Comparison of ENCODE assay signal across 11 cellular contexts in the genomic region with DNA sequence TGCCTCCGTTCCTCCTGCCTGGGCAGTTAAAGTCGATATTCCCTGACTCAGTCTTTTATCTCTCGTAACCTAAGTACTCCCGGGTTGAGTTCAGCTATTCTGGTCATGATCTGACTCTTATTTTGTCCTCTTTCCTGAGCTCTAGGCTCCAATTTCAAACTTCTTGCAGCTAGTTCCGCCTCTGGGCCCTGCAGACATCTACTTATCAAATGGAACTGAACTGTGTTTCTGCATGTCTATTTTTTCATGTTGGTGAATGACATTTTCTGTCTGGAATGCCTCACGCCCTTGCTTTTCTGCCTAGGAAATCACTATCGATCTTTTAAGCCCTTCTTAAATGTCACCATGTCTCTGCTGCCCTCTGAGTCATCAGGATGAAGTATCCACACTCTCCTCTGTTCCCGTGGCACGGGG.
DNase-seq lines count a peak whose midpoint lies in the region; ATAC-seq and TF ChIP-seq lines count a peak whose summit lies in the region.
"Had no signal": no experiment of that assay in that cellular context is flagged by ENCODE, and none has a peak within 500 bp of the region (broad histone marks: within the 10 kb centered on the region; RNA-seq: fewer than 3 reads in every experiment).

No MANE protein-coding gene starts in this region.

- POLR2A ChIA-PET in RWPE1 (lab: Yijun Ruan, JAX; ENCODE audit: low non-redundant PET), result no interaction called here

- peaks cover 84% of the 10 kb centered on the region for H3K4me1 ChIP-seq in BLaER1
- no peaks in the 10 kb centered on the region for H3K4me1 ChIP-seq in Karpas-422 (ENCODE audit: low read length)

- H3K4me3 ChIP-seq in BLaER1 (no peak overlapping the region), fibroblast of mammary gland (ENCODE audit: control insufficient read depth, low read depth, low read length) (no peak overlapping the region), Karpas-422 (ENCODE audit: low read length) (no peak overlapping the region)

- H3K27me3 Mint-ChIP-seq in neural crest cell (ENCODE audit: low read depth), result no peaks in the 10 kb centered on the region
- H3K27me3 Mint-ChIP-seq: activated CD4-positive, alpha-beta T cell treated with anti-CD3 and anti-CD28 coated beads for 36 hours had no signal

- ATAC-seq in HG02588 (IDR thresholded peaks at IDR 0.05; ENCODE audit: unreplicated experiment), result no peak
- ATAC-seq: activated CD4-positive, alpha-beta T cell treated with anti-CD3 and anti-CD28 coated beads for 36 hours had no signal

- no peak overlapping the region for H2AFZ ChIP-seq in Karpas-422 (ENCODE audit: low read length)

- TF ChIP-seq CTCF in RWPE1 (conservative IDR thresholded peaks at IDR 0.05; ENCODE audit: low read depth), result no peak
- no peak for TF ChIP-seq CTCF in fibroblast of mammary gland (conservative IDR thresholded peaks at IDR 0.05; ENCODE audit: control insufficient read depth, insufficient read depth, low read depth, low read length)
- no peak for TF ChIP-seq CTCF in neural crest cell (conservative IDR thresholded peaks at IDR 0.05)

- H3K9ac ChIP-seq in BLaER1 (no peak overlapping the region; the same call in 1 of the 2 replicates), Karpas-422 (ENCODE audit: low read length) (no peak overlapping the region)

- H3K79me2 ChIP-seq in Karpas-422 (ENCODE audit: low read length), result no peaks in the 10 kb centered on the region

- H3K27ac Mint-ChIP-seq in neural crest cell (ENCODE audit: unreplicated experiment), result peak overlapping the region; percentile 9
- H3K27ac Mint-ChIP-seq: activated CD4-positive, alpha-beta T cell treated with anti-CD3 and anti-CD28 coated beads for 36 hours had no signal

- H4K20me1 ChIP-seq in BLaER1, result no peaks in the 10 kb centered on the region
- H4K20me1 ChIP-seq in Karpas-422 (ENCODE audit: insufficient read depth, low read depth, low read length), result no peaks in the 10 kb centered on the region

- DNase-seq in RWPE1 (ENCODE audit: low spot score) (peak; percentile 45), fibroblast of mammary gland (ENCODE audit: low read depth) (peak; percentile 47), neural crest cell (ENCODE audit: low read depth, low spot score) (no peak), Karpas-422 (no peak), NCI-H187 treated with DMSO at 0.1 percent for 48 hours (lab: John Stamatoyannopoulos, UW) (no peak), DMS79 treated with DMSO at 0.1 percent for 48 hours (lab: John Stamatoyannopoulos, UW) (no peak)
- DNase-seq: activated CD4-positive, alpha-beta T cell treated with anti-CD3 and anti-CD28 coated beads for 36 hours; activated gamma-delta T cell treated with Interleukin-2 at 50 U/mL for 16 hours; cortex of kidney had no signal

- no peak overlapping the region for H3K4me3 Mint-ChIP-seq in neural crest cell
- H3K4me3 Mint-ChIP-seq: activated CD4-positive, alpha-beta T cell treated with anti-CD3 and anti-CD28 coated beads for 36 hours had no signal

- no peaks in the 10 kb centered on the region for H3K9me3 Mint-ChIP-seq in neural crest cell

- peak overlapping the region; percentile 87 for H3K4me2 ChIP-seq in BLaER1
- no peak overlapping the region for H3K4me2 ChIP-seq in Karpas-422 (ENCODE audit: low read depth, low read length, poor library complexity, severe bottlenecking)

- H3K9me2 ChIP-seq in Karpas-422 (replicated peaks; ENCODE audit: insufficient read depth, low read length), result no peaks in the 10 kb centered on the region

- no peaks in the 10 kb centered on the region for H3K36me3 ChIP-seq in BLaER1
- H3K36me3 ChIP-seq in Karpas-422 (ENCODE audit: insufficient read depth, low read length), result no peaks in the 10 kb centered on the region

- H3K9me3 ChIP-seq in BLaER1, result no peaks in the 10 kb centered on the region
- no peaks in the 10 kb centered on the region for H3K9me3 ChIP-seq in Karpas-422 (ENCODE audit: low read length)

- peaks cover 4% of the 10 kb centered on the region for H3K4me1 Mint-ChIP-seq in neural crest cell
- H3K4me1 Mint-ChIP-seq: activated CD4-positive, alpha-beta T cell treated with anti-CD3 and anti-CD28 coated beads for 36 hours had no signal

- H3K27ac ChIP-seq in BLaER1 (peak overlapping the region; percentile 69), RWPE1 (peak overlapping the region; percentile 70), Karpas-422 (ENCODE audit: low read length) (no peak overlapping the region)

- H3K27me3 ChIP-seq in BLaER1 (no peaks in the 10 kb centered on the region), Karpas-422 (ENCODE audit: low read length) (no peaks in the 10 kb centered on the region)

- CTCF ChIA-PET in RWPE1 (lab: Yijun Ruan, JAX), result no interaction called here

- H3K36me3 Mint-ChIP-seq in neural crest cell (ENCODE audit: low read depth), result no peaks in the 10 kb centered on the region

Comparison
In these comparisons a context has a peak if more than half of its experiments do, and no peak if none do; other contexts are left out.
1. DNase-seq: peak in RWPE1 (single experiment) and fibroblast of mammary gland (single experiment); none in neural crest cell (single experiment), Karpas-422 (single experiment), NCI-H187 treated with DMSO at 0.1 percent for 48 hours (single experiment) and DMS79 treated with DMSO at 0.1 percent for 48 hours (single experiment).